ENCODE assay signal across 16 cellular contexts in the genomic region with DNA sequence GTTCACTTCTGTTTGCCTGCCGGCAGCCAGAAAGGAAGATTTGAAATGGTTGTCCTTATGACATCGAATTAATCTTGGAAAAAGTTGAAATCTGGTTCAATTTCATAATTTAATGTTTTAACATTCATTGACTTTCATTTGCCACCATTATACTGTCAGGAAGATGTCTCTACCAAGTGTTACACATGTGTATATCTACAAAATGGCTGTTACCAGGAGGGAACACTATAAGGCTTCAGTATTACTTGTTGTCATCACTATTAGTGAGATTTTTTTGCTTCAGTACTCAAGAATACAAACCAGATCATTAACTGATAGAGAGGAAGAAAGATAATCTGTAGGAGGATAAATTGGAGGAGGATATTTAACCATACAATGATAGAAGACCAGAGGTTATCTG.
"Had no signal": no experiment of that assay in that cellular context is flagged by ENCODE, and none has a peak within 500 bp of the region (broad histone marks: within the 10 kb centered on the region; RNA-seq: fewer than 3 reads in every experiment).

No MANE protein-coding gene starts in this region.

- H3K27ac ChIP-seq: colonic mucosa, epithelial cell of prostate, gastroesophageal sphincter, hepatocyte, lower lobe of right lung had no signal

- H3K4me2 ChIP-seq: hepatocyte had no signal

- ATAC-seq: activated CD8-positive, alpha-beta T cell treated with anti-CD3 and anti-CD28 coated beads, Interleukin-2, amount 10 ng/mL, durations not matched to agents 7 days and 5 days; gastroesophageal sphincter; lower lobe of right lung had no signal

- H3K9me3 Mint-ChIP-seq: activated naive CD4-positive, alpha-beta T cell treated with anti-CD3 and anti-CD28 coated beads, Interleukin-2, amount 10 ng/mL, durations not matched to agents 7 days and 5 days had no signal

- H3K4me1 ChIP-seq: adrenal gland, colonic mucosa, gastroesophageal sphincter, lower lobe of right lung had no signal

- H3K27me3 ChIP-seq: adrenal gland, colonic mucosa, gastroesophageal sphincter, hepatocyte had no signal

- H3K4me3 ChIP-seq: adrenal gland, colonic mucosa, gastroesophageal sphincter, hepatocyte, lower lobe of right lung had no signal

- DNase-seq: activated CD4-positive, alpha-beta T cell treated with anti-CD3 and anti-CD28 coated beads for 1 hour; activated CD8-positive, alpha-beta memory T cell treated with anti-CD3 and anti-CD28 coated beads, Interleukin-2, amount 50 U/mL, for 48 hours; activated CD8-positive, alpha-beta T cell treated with anti-CD3 and anti-CD28 coated beads, Interleukin-2, amount 10 ng/mL, durations not matched to agents 7 days and 5 days; activated naive CD4-positive, alpha-beta T cell treated with anti-CD3 and anti-CD28 coated beads, Interleukin-2, amount 10 ng/mL, durations not matched to agents 7 days and 5 days; adrenal gland; colonic mucosa; effector CD8-positive, alpha-beta T cell; kidney; lower lobe of right lung; small intestine; SW 1271; T-helper 9 cell; trophoblast cell had no signal

- H3K27me3 Mint-ChIP-seq: activated naive CD4-positive, alpha-beta T cell treated with anti-CD3 and anti-CD28 coated beads, Interleukin-2, amount 10 ng/mL, durations not matched to agents 7 days and 5 days had no signal

- FAIRE-seq: kidney, small intestine had no signal

- H3K4me1 Mint-ChIP-seq: activated naive CD4-positive, alpha-beta T cell treated with anti-CD3 and anti-CD28 coated beads, Interleukin-2, amount 10 ng/mL, durations not matched to agents 7 days and 5 days had no signal

- H3K36me3 Mint-ChIP-seq: activated naive CD4-positive, alpha-beta T cell treated with anti-CD3 and anti-CD28 coated beads, Interleukin-2, amount 10 ng/mL, durations not matched to agents 7 days and 5 days had no signal

- H3K9me3 ChIP-seq: adrenal gland, colonic mucosa, gastroesophageal sphincter, lower lobe of right lung had no signal

- H3K4me3 Mint-ChIP-seq: activated CD8-positive, alpha-beta T cell treated with anti-CD3 and anti-CD28 coated beads, Interleukin-2, amount 10 ng/mL, durations not matched to agents 7 days and 5 days; activated naive CD4-positive, alpha-beta T cell treated with anti-CD3 and anti-CD28 coated beads, Interleukin-2, amount 10 ng/mL, durations not matched to agents 7 days and 5 days had no signal

- H2AFZ ChIP-seq: hepatocyte had no signal

- H3K27ac Mint-ChIP-seq: activated CD8-positive, alpha-beta T cell treated with anti-CD3 and anti-CD28 coated beads, Interleukin-2, amount 10 ng/mL, durations not matched to agents 7 days and 5 days; activated naive CD4-positive, alpha-beta T cell treated with anti-CD3 and anti-CD28 coated beads, Interleukin-2, amount 10 ng/mL, durations not matched to agents 7 days and 5 days had no signal

- H3K36me3 ChIP-seq: adrenal gland, colonic mucosa, gastroesophageal sphincter, lower lobe of right lung had no signal

- H3K79me2 ChIP-seq: hepatocyte had no signal
